8 cellular contexts compared by ENCODE assay signal in genomic region chr20:49979030-49979832, GRCh38. TPM values are rescaled to one million over a fixed set of nuclear protein-coding genes. Genes with fewer than 3 reads are reported as not detected.
DNase-seq lines count a peak whose midpoint lies in the region; ATAC-seq and TF ChIP-seq lines count a peak whose summit lies in the region.

No MANE protein-coding gene starts in this region.

- peak; percentile 49 for ATAC-seq in CD4-positive, CD25-positive, alpha-beta regulatory T cell (ENCODE audit: low read depth in 2 of 2)
- ATAC-seq in heart left ventricle = peak; percentile 49 to 70 (median 62)
- no peak for ATAC-seq in HG03460 (IDR thresholded peaks at IDR 0.05; ENCODE audit: unreplicated experiment)

- H3K27ac ChIP-seq in CD4-positive, CD25-positive, alpha-beta regulatory T cell (ENCODE audit: insufficient read depth, low read length, poor library complexity, severe bottlenecking) = no peak overlapping the region
- H3K27ac ChIP-seq in RWPE1 (no peak overlapping the region), heart left ventricle (no peak overlapping the region), uterus (no peak overlapping the region)

- 19 to 44% (median 22%) methylated on average over 15 to 37 of the region's 37 CpGs for WGBS in heart left ventricle, 4 donors

- H3K9me3 Mint-ChIP-seq in CD4-positive, CD25-positive, alpha-beta regulatory T cell = no peaks in the 10 kb centered on the region
- H3K9me3 Mint-ChIP-seq in progenitor cell of endocrine pancreas (ENCODE audit: low read depth) = no peaks in the 10 kb centered on the region

- CTCF ChIA-PET in RWPE1 (lab: Yijun Ruan, JAX) = interaction anchor here (0.6 to 7.6 kb wide), 81 partner anchors 10 to 1802 kb away, joined by 3 to 416 read pairs (median 5); partner anchors contain the start of genes CEBPB, RNF114 and UBE2V1

- H3K4me3 ChIP-seq in CD4-positive, CD25-positive, alpha-beta regulatory T cell (ENCODE audit: low read depth, low read length) = no peak overlapping the region
- peak overlapping the region in 10 of 12 donors; percentile 16 to 47 (median 34) for H3K4me3 ChIP-seq in heart left ventricle
- H3K4me3 ChIP-seq in uterus = peak overlapping the region in 1 of 2 donors; percentile 17

- peaks cover 23% of the 10 kb centered on the region for H3K27me3 Mint-ChIP-seq in CD4-positive, CD25-positive, alpha-beta regulatory T cell
- H3K27me3 Mint-ChIP-seq in progenitor cell of endocrine pancreas = peaks cover 46% of the 10 kb centered on the region

- H3K9me3 ChIP-seq in CD4-positive, CD25-positive, alpha-beta regulatory T cell (ENCODE audit: control insufficient read depth in 2 of 2, low read length in 2 of 2) = no peaks in the 10 kb centered on the region
- H3K9me3 ChIP-seq in heart left ventricle (no peaks in the 10 kb centered on the region), uterus (no peaks in the 10 kb centered on the region)

- DNase-seq in CD4-positive, CD25-positive, alpha-beta regulatory T cell = peak; percentile 41 to 60 (median 56)
- DNase-seq in HK-2 (ENCODE audit: unreplicated experiment) (peak; percentile 77), RWPE1 (ENCODE audit: low spot score) (peak; percentile 86), heart left ventricle (peak in 4 of 5 donors; percentile 50 to 78 (median 54)), progenitor cell of endocrine pancreas (ENCODE audit: low spot score, unreplicated experiment) (peak; percentile 73), uterus (peak in 1 of 2 donors; percentile 62)
- DNase-seq in activated naive CD4-positive, alpha-beta T cell (lab: John Stamatoyannopoulos, UW) = peak; percentile 49 to 69 (median 58)

- peak; percentile 100 for TF ChIP-seq CTCF in RWPE1 (conservative IDR thresholded peaks at IDR 0.05; ENCODE audit: low read depth)
- peak; percentile 97 to 100 (median 100) for TF ChIP-seq CTCF in heart left ventricle (IDR thresholded peaks at IDR 0.05)
- peak; percentile 100 for TF ChIP-seq CTCF in progenitor cell of endocrine pancreas (IDR thresholded peaks at IDR 0.05; ENCODE audit: unreplicated experiment)
- peak; percentile 99 to 100 (median 100) for TF ChIP-seq CTCF in uterus (IDR thresholded peaks at IDR 0.05)

- H3K36me3 ChIP-seq in CD4-positive, CD25-positive, alpha-beta regulatory T cell (ENCODE audit: control insufficient read depth, insufficient read depth, low read length) = no peaks in the 10 kb centered on the region
- H3K36me3 ChIP-seq in heart left ventricle = peaks cover 0 to 3% (median 0%) of the 10 kb centered on the region in 9 donors
- H3K36me3 ChIP-seq in uterus = no peaks in the 10 kb centered on the region

- peak in 1 of 2 donors; percentile 16 for TF ChIP-seq POLR2A in heart left ventricle (IDR thresholded peaks at IDR 0.05)
- TF ChIP-seq POLR2A in uterus (IDR thresholded peaks at IDR 0.05) = peak in 1 of 2 donors; percentile 25

- H3K4me1 Mint-ChIP-seq in CD4-positive, CD25-positive, alpha-beta regulatory T cell = peaks cover 0 to 34% (median 10%) of the 10 kb centered on the region in 4 donors
- H3K4me1 Mint-ChIP-seq in progenitor cell of endocrine pancreas (ENCODE audit: low read depth) = peaks cover 15% of the 10 kb centered on the region

- POLR2A ChIA-PET in RWPE1 (lab: Yijun Ruan, JAX; ENCODE audit: low non-redundant PET) = interaction anchor here (0.6 to 1.3 kb wide), 2 partner anchors 92 to 526 kb away, joined by 3 to 4 read pairs; no protein-coding TSS in a partner anchor

- intact Hi-C loops in heart left ventricle (cut with DNase I) (loop anchor here (1.0 to 5.0 kb wide), 6 partner anchors 92 to 200 kb away; no protein-coding TSS in a partner anchor), uterus (cut with DNase I; ENCODE audit: low total_unique reads) (no loop called here)

- H3K4me1 ChIP-seq in CD4-positive, CD25-positive, alpha-beta regulatory T cell (ENCODE audit: control insufficient read depth, insufficient read depth, low read length, poor library complexity, severe bottlenecking) = peaks cover 24% of the 10 kb centered on the region
- H3K4me1 ChIP-seq in heart left ventricle (peaks cover 0 to 37% (median 24%) of the 10 kb centered on the region in 12 donors), uterus (peaks cover 0 to 15% of the 10 kb centered on the region in 2 donors)

- no peaks in the 10 kb centered on the region for H3K27me3 ChIP-seq in CD4-positive, CD25-positive, alpha-beta regulatory T cell (ENCODE audit: control insufficient read depth, insufficient read depth, low read length)
- no peaks in the 10 kb centered on the region for H3K27me3 ChIP-seq in heart left ventricle
- no peaks in the 10 kb centered on the region for H3K27me3 ChIP-seq in uterus

- H3K4me3 Mint-ChIP-seq in CD4-positive, CD25-positive, alpha-beta regulatory T cell = no peak overlapping the region
- peak overlapping the region; percentile 51 for H3K4me3 Mint-ChIP-seq in progenitor cell of endocrine pancreas (ENCODE audit: low read depth)

- peak overlapping the region in 2 of 3 donors; percentile 23 to 76 for H3K27ac Mint-ChIP-seq in CD4-positive, CD25-positive, alpha-beta regulatory T cell
- H3K27ac Mint-ChIP-seq in progenitor cell of endocrine pancreas = no peak overlapping the region

- no peaks in the 10 kb centered on the region for H3K36me3 Mint-ChIP-seq in CD4-positive, CD25-positive, alpha-beta regulatory T cell
- H3K36me3 Mint-ChIP-seq in progenitor cell of endocrine pancreas (ENCODE audit: insufficient read depth) = no peaks in the 10 kb centered on the region

RNA-seq across cellular contexts. Expression of gene SNAI1, which starts 3.5 kb away (rescaled TPM):
- total RNA-seq in CD4-positive, CD25-positive, alpha-beta regulatory T cell = 1.4 TPM
- polyA plus RNA-seq in CD4-positive, CD25-positive, alpha-beta regulatory T cell = under 1 TPM in 1 of 4 donors, not detected in 3; 0.34 TPM
- 1 to 10 TPM in 6 of 9 donors, under 1 TPM in 3; 0.37 to 6.7 (median 1.6) TPM for total RNA-seq in heart left ventricle
- polyA plus RNA-seq in heart left ventricle = 1 to 10 TPM in 1 of 2 donors, under 1 TPM in 1; 0.95 to 3.1 TPM
- 1.3 and 1.7 TPM in 2 replicates for total RNA-seq in progenitor cell of endocrine pancreas
- total RNA-seq in uterus = 10 to 100 TPM in 1 of 4 donors, 1 to 10 TPM in 3; 1.0 to 15.4 (median 4.5) TPM

RNA-seq across cellular contexts. Expression of gene RNF114, which starts 43.0 kb away (rescaled TPM):
- 132 TPM for total RNA-seq in CD4-positive, CD25-positive, alpha-beta regulatory T cell
- 100 to 1,000 TPM; 134 to 147 (median 146) TPM for polyA plus RNA-seq in CD4-positive, CD25-positive, alpha-beta regulatory T cell
- 100 to 1,000 TPM in 2 of 9 donors, 10 to 100 TPM in 7; 42.1 to 128 (median 52.4) TPM for total RNA-seq in heart left ventricle
- polyA plus RNA-seq in heart left ventricle = 10 to 100 TPM; 36.5 to 48.5 TPM
- total RNA-seq in progenitor cell of endocrine pancreas = 56.6 and 62.3 TPM in 2 replicates
- total RNA-seq in uterus = 100 to 1,000 TPM in 2 of 4 donors, 10 to 100 TPM in 2; 37.6 to 118 (median 88.0) TPM
